ENCODE assay signal across 9 cellular contexts in the genomic region with DNA sequence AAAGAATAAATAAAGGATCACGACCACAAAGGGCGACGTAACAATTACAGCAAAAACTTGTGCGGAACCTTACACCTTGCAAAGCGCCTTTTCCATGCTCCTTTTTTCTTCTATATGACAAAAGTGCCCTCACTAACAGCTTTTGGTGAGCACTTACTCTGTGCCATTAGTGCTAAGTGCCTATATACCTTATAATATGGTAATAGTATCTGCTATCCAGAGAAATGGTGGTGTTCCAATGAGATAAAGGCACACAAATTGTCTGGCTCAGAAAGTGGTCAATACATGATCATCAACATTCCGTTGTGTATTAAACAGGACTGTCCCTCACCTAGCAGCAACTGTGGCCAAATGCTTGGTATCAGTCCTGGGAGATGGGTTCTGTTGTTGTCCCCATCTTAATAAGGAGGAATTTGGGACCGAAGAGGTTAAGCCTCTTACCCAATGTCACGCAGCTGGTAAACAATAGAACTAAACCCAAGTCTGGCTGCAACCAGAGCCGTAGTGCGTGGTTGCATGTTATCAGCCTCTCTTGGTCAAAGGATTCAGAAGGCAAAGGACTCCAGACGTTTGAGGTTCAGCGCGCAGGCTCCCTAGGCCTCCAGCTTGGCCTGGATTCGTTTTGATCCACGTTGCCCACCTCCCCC. TPM values are rescaled to one million over a fixed set of nuclear protein-coding genes. Genes with fewer than 3 reads are reported as not detected.
DNase-seq lines count a peak whose midpoint lies in the region; ATAC-seq, FAIRE-seq and TF ChIP-seq lines count a peak whose summit lies in the region.
"Had no signal": no experiment of that assay in that cellular context is flagged by ENCODE, and none has a peak within 500 bp of the region (broad histone marks: within the 10 kb centered on the region; RNA-seq: fewer than 3 reads in every experiment).

No MANE protein-coding gene starts in this region.

- H3K4me1 ChIP-seq in upper lobe of left lung: peaks cover 16 to 30% (median 18%) of the 10 kb centered on the region in 4 donors

- H3K36me3 Mint-ChIP-seq in activated naive CD4-positive, alpha-beta T cell treated with anti-CD3 and anti-CD28 coated beads, Interleukin-2, amount 50 U/mL, for 24 hours: no peaks in the 10 kb centered on the region

- peak overlapping the region; percentile 89 for H3K27ac Mint-ChIP-seq in activated naive CD4-positive, alpha-beta T cell treated with anti-CD3 and anti-CD28 coated beads, Interleukin-2, amount 50 U/mL, for 24 hours

- no peak for DNase-seq in activated naive CD4-positive, alpha-beta T cell treated with anti-CD3 and anti-CD28 coated beads, Interleukin-2, amount 50 U/mL, for 16 hours
- DNase-seq in NCI-H146 treated with DMSO at 0.1 percent for 48 hours (lab: John Stamatoyannopoulos, UW; ENCODE audit: unreplicated experiment) (peak; percentile 22), fibroblast of pulmonary artery (ENCODE audit: low read depth) (peak; percentile 20), upper lobe of left lung (no peak), germinal center (ENCODE audit: low spot score) (no peak), NCI-H774 (lab: John Stamatoyannopoulos, UW) (no peak), HTR-8/SVneo (ENCODE audit: insufficient read length, low spot score) (no peak)

- no peaks in the 10 kb centered on the region for H3K27me3 Mint-ChIP-seq in activated naive CD4-positive, alpha-beta T cell treated with anti-CD3 and anti-CD28 coated beads, Interleukin-2, amount 50 U/mL, for 24 hours

- H3K4me3 ChIP-seq in fibroblast of pulmonary artery (replicated peaks; ENCODE audit: low read depth, low read length) (no peak overlapping the region), upper lobe of left lung (peak overlapping the region in 2 of 4 donors; percentile 68 to 74)

- H3K36me3 ChIP-seq in upper lobe of left lung: peaks cover 0 to 51% (median 41%) of the 10 kb centered on the region in 4 donors

- peak overlapping the region; percentile 89 for H3K4me3 Mint-ChIP-seq in activated naive CD4-positive, alpha-beta T cell treated with anti-CD3 and anti-CD28 coated beads, Interleukin-2, amount 50 U/mL, for 24 hours

- no peaks in the 10 kb centered on the region for H3K9me3 Mint-ChIP-seq in activated naive CD4-positive, alpha-beta T cell treated with anti-CD3 and anti-CD28 coated beads, Interleukin-2, amount 50 U/mL, for 24 hours

- no peak for FAIRE-seq in HTR-8/SVneo (lab: Jason Lieb, UNC)

- no peak for ATAC-seq in upper lobe of left lung (ENCODE audit: low FRiP score in 2 of 2)

- WGBS in upper lobe of left lung, 2 donors: 30 to 42% methylated on average over 12 to 15 of the region's 15 CpGs

- H3K27me3 ChIP-seq in upper lobe of left lung: no peaks in the 10 kb centered on the region

- peaks cover 13% of the 10 kb centered on the region for H3K4me1 Mint-ChIP-seq in activated naive CD4-positive, alpha-beta T cell treated with anti-CD3 and anti-CD28 coated beads, Interleukin-2, amount 50 U/mL, for 24 hours

- peak overlapping the region; percentile 89 to 95 (median 94) for H3K27ac ChIP-seq in upper lobe of left lung

- TF ChIP-seq POLR2A in upper lobe of left lung (IDR thresholded peaks at IDR 0.05): no peak

- no peaks in the 10 kb centered on the region for H3K9me3 ChIP-seq in upper lobe of left lung

- TF ChIP-seq CTCF in fibroblast of pulmonary artery (IDR thresholded peaks at IDR 0.05; ENCODE audit: low read length, missing control alignments) (no peak), upper lobe of left lung (IDR thresholded peaks at IDR 0.05) (no peak)

- TF ChIP-seq EP300 in upper lobe of left lung (IDR thresholded peaks at IDR 0.05): no peak

RNA-seq across cellular contexts. Expression of gene TOR2A, which starts 0.6 kb away (rescaled TPM):
- 10 to 100 TPM; 11.4 to 27.2 (median 21.0) TPM for total RNA-seq in upper lobe of left lung

RNA-seq across cellular contexts. Expression of gene TTC16, which starts 19.8 kb away (rescaled TPM):
- 1 to 10 TPM in 5 of 6 donors, under 1 TPM in 1; 0.29 to 9.4 (median 3.1) TPM for total RNA-seq in upper lobe of left lung

RNA-seq across cellular contexts. Expression of gene PTRH1, which starts 20.2 kb away (rescaled TPM):
- 10 to 100 TPM in 5 of 6 donors, 1 to 10 TPM in 1; 7.4 to 33.5 (median 18.7) TPM for total RNA-seq in upper lobe of left lung

RNA-seq across cellular contexts. Expression of gene CFAP157, which starts 28.9 kb away (rescaled TPM):
- total RNA-seq in upper lobe of left lung: 100 to 1,000 TPM in 1 of 6 donors, 10 to 100 TPM in 4, under 1 TPM in 1; 0.77 to 125 (median 37.0) TPM
- total RNA-seq: Daoy had no signal

RNA-seq across cellular contexts. Expression of gene SH2D3C, which starts 42.8 kb away (rescaled TPM):
- total RNA-seq in upper lobe of left lung: 10 to 100 TPM; 17.5 to 90.4 (median 37.5) TPM
- total RNA-seq: Daoy had no signal

Comparison
In these comparisons a context has a peak if more than half of its experiments do, and no peak if none do; other contexts are left out.
1. DNase-seq: peak in NCI-H146 treated with DMSO at 0.1 percent for 48 hours (single experiment) and fibroblast of pulmonary artery (single experiment); none in activated naive CD4-positive, alpha-beta T cell treated with anti-CD3 and anti-CD28 coated beads, Interleukin-2, amount 50 U/mL, for 16 hours (single experiment), upper lobe of left lung (0 of 2), germinal center (single experiment), NCI-H774 (single experiment) and HTR-8/SVneo (single experiment).